Comparison of ENCODE assay signal across 37 cellular contexts in the genomic region with DNA sequence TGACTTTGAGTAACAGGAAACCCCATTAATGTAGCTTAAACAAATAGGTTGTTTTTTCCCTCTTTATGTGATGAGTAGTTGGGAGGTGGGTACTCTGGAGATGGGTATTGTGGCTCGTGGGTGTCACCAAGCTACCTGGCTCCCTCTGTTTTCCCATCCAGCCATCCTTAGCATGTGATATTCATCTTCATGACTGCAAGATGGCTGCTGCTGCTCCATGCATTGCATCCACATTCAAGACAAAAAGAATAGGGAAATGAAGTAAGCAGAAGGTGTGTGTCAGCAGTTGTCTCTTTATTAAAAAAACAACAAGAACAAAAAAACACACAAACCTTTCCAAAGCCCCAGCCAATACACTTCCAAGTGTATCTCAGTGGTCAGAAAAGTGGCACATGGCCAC.
"Had no signal": no experiment of that assay in that cellular context is flagged by ENCODE, and none has a peak within 500 bp of the region (broad histone marks: within the 10 kb centered on the region; RNA-seq: fewer than 3 reads in every experiment).

No MANE protein-coding gene starts in this region.

- ATAC-seq: activated CD4-positive, alpha-beta T cell treated with anti-CD3 and anti-CD28 coated beads for 36 hours; activated CD4-positive, CD25-positive, alpha-beta regulatory T cell treated with anti-CD3 and anti-CD28 coated beads, Interleukin-2, amount 50 U/mL, for 24 hours; activated CD8-positive, alpha-beta memory T cell treated with anti-CD3 and anti-CD28 coated beads, Interleukin-2, amount 10 ng/mL, durations not matched to agents 7 days and 5 days; activated CD8-positive, alpha-beta T cell treated with anti-CD3 and anti-CD28 coated beads, Interleukin-2, amount 10 ng/mL, durations not matched to agents 7 days and 5 days; activated naive CD8-positive, alpha-beta T cell treated with anti-CD3 and anti-CD28 coated beads, Interleukin-2, amount 50 U/mL, for 24 hours had no signal

- H3K9me3 Mint-ChIP-seq: activated CD4-positive, alpha-beta memory T cell treated with anti-CD3 and anti-CD28 coated beads, Interleukin-2, amount 10 ng/mL, durations not matched to agents 7 days and 5 days; activated CD4-positive, alpha-beta T cell treated with anti-CD3 and anti-CD28 coated beads, Interleukin-2, amount 10 ng/mL, durations not matched to agents 7 days and 5 days; activated naive CD4-positive, alpha-beta T cell treated with anti-CD3 and anti-CD28 coated beads for 36 hours; activated naive CD8-positive, alpha-beta T cell treated with anti-CD3 and anti-CD28 coated beads, Interleukin-2, amount 10 ng/mL, durations not matched to agents 7 days and 5 days; activated naive CD8-positive, alpha-beta T cell treated with anti-CD3 and anti-CD28 coated beads, Interleukin-2, amount 50 U/mL, for 24 hours; activated T-cell treated with anti-CD3 and anti-CD28 coated beads, Interleukin-2, amount 50 U/mL, for 24 hours; activated T-helper 2 cell treated with anti-CD3 and anti-CD28 coated beads, Interferon-gamma antibody, Interleukin-2, Interleukin-4, amounts not matched to agents 10 μg/mL and 5 μg/mL and 100 μg/mL, durations not matched to agents 14 hours and 24 hours and 36 hours; brain; central memory CD8-positive, alpha-beta T cell; T-helper 1 cell treated with Interleukin-12 subunit alpha and Interleukin-12 subunit beta and Interleukin-4 antibody, amounts not matched to agents 30 μg/mL and 1 μg/mL, for 36 hours; T-helper 2 cell treated with Interferon-gamma antibody and Interleukin-4, amounts not matched to agents 5 μg/mL and 100 μg/mL, for 36 hours had no signal

- FAIRE-seq: bronchial epithelial cell, TTC549 had no signal

- H3K4me1 ChIP-seq: ascending aorta had no signal

- DNase-seq: activated CD4-positive, alpha-beta memory T cell treated with anti-CD3 and anti-CD28 coated beads, Interleukin-2, amount 10 ng/mL, durations not matched to agents 7 days and 5 days; activated CD4-positive, alpha-beta T cell treated with anti-CD3 and anti-CD28 coated beads for 1 hour; activated CD4-positive, alpha-beta T cell treated with anti-CD3 and anti-CD28 coated beads for 36 hours; activated CD4-positive, alpha-beta T cell treated with anti-CD3 and anti-CD28 coated beads for 48 hours; activated CD4-positive, alpha-beta T cell treated with anti-CD3 and anti-CD28 coated beads, Interleukin-2, amount 10 ng/mL, durations not matched to agents 7 days and 5 days; activated CD4-positive, alpha-beta T cell treated with anti-CD3 and anti-CD28 coated beads, Interleukin-2, amount 50 U/mL, for 48 hours; activated CD4-positive, CD25-positive, alpha-beta regulatory T cell; activated CD8-positive, alpha-beta memory T cell treated with anti-CD3 and anti-CD28 coated beads for 24 hours; activated CD8-positive, alpha-beta memory T cell treated with anti-CD3 and anti-CD28 coated beads, Interleukin-2, amount 10 ng/mL, durations not matched to agents 7 days and 5 days; activated CD8-positive, alpha-beta memory T cell treated with anti-CD3 and anti-CD28 coated beads, Interleukin-2, amount 50 U/mL, for 48 hours; activated CD8-positive, alpha-beta T cell treated with anti-CD3 and anti-CD28 coated beads, Interleukin-2, amount 10 ng/mL, durations not matched to agents 7 days and 5 days; activated effector memory CD4-positive, alpha-beta T cell treated with Interleukin-2 at 50 U/mL for 16 hours; activated gamma-delta T cell; activated naive CD4-positive, alpha-beta T cell treated with anti-CD3 and anti-CD28 coated beads for 36 hours; activated naive CD8-positive, alpha-beta T cell treated with anti-CD3 and anti-CD28 coated beads, Interleukin-2, amount 10 ng/mL, durations not matched to agents 7 days and 5 days; activated naive CD8-positive, alpha-beta T cell treated with anti-CD3 and anti-CD28 coated beads, Interleukin-2, amount 50 U/mL, for 24 hours; activated T-cell treated with anti-CD3 and anti-CD28 coated beads, Interleukin-2, amount 50 U/mL, for 24 hours; activated T-cell treated with anti-CD3 and anti-CD28 coated beads, Interleukin-2, amount 50 U/mL, for 48 hours; amygdala; anterior cingulate cortex; caudate nucleus; cerebellar nuclear complex; T-helper 1 cell; T-helper 2 cell; T-helper 9 cell had no signal

- H3K27me3 ChIP-seq: ascending aorta, cardiac muscle cell had no signal

- H3K36me3 ChIP-seq: ascending aorta, cardiac muscle cell had no signal

- H3K27ac ChIP-seq: ascending aorta, cardiac muscle cell, VCaP had no signal

- H3K4me3 Mint-ChIP-seq: activated CD4-positive, alpha-beta memory T cell treated with anti-CD3 and anti-CD28 coated beads, Interleukin-2, amount 10 ng/mL, durations not matched to agents 7 days and 5 days; activated CD4-positive, alpha-beta T cell treated with anti-CD3 and anti-CD28 coated beads for 36 hours; activated CD4-positive, alpha-beta T cell treated with anti-CD3 and anti-CD28 coated beads, Interleukin-2, amount 10 ng/mL, durations not matched to agents 7 days and 5 days; activated CD8-positive, alpha-beta memory T cell treated with anti-CD3 and anti-CD28 coated beads, Interleukin-2, amount 10 ng/mL, durations not matched to agents 7 days and 5 days; activated CD8-positive, alpha-beta T cell treated with anti-CD3 and anti-CD28 coated beads, Interleukin-2, amount 10 ng/mL, durations not matched to agents 7 days and 5 days; activated naive CD4-positive, alpha-beta T cell treated with anti-CD3 and anti-CD28 coated beads for 36 hours; activated naive CD8-positive, alpha-beta T cell; activated naive CD8-positive, alpha-beta T cell treated with anti-CD3 and anti-CD28 coated beads, Interleukin-2, amount 10 ng/mL, durations not matched to agents 7 days and 5 days; activated naive CD8-positive, alpha-beta T cell treated with anti-CD3 and anti-CD28 coated beads, Interleukin-2, amount 50 U/mL, for 24 hours; activated T-cell treated with anti-CD3 and anti-CD28 coated beads, Interleukin-2, amount 50 U/mL, for 24 hours; brain; central memory CD8-positive, alpha-beta T cell; T-helper 1 cell treated with Interleukin-12 subunit alpha and Interleukin-12 subunit beta and Interleukin-4 antibody, amounts not matched to agents 30 μg/mL and 1 μg/mL, for 36 hours; T-helper 2 cell treated with Interferon-gamma antibody and Interleukin-4, amounts not matched to agents 5 μg/mL and 100 μg/mL, for 36 hours had no signal

- H3K4me1 Mint-ChIP-seq: activated CD4-positive, alpha-beta memory T cell treated with anti-CD3 and anti-CD28 coated beads, Interleukin-2, amount 10 ng/mL, durations not matched to agents 7 days and 5 days; activated CD4-positive, alpha-beta T cell treated with anti-CD3 and anti-CD28 coated beads, Interleukin-2, amount 10 ng/mL, durations not matched to agents 7 days and 5 days; brain had no signal

- H3K9me3 ChIP-seq: ascending aorta had no signal

- H3K27ac Mint-ChIP-seq: activated CD4-positive, alpha-beta memory T cell treated with anti-CD3 and anti-CD28 coated beads, Interleukin-2, amount 10 ng/mL, durations not matched to agents 7 days and 5 days; activated CD4-positive, alpha-beta T cell treated with anti-CD3 and anti-CD28 coated beads for 36 hours; activated CD4-positive, alpha-beta T cell treated with anti-CD3 and anti-CD28 coated beads, Interleukin-2, amount 10 ng/mL, durations not matched to agents 7 days and 5 days; activated CD8-positive, alpha-beta memory T cell treated with anti-CD3 and anti-CD28 coated beads, Interleukin-2, amount 10 ng/mL, durations not matched to agents 7 days and 5 days; activated CD8-positive, alpha-beta T cell treated with anti-CD3 and anti-CD28 coated beads, Interleukin-2, amount 10 ng/mL, durations not matched to agents 7 days and 5 days; activated naive CD4-positive, alpha-beta T cell treated with anti-CD3 and anti-CD28 coated beads for 36 hours; activated naive CD8-positive, alpha-beta T cell; activated naive CD8-positive, alpha-beta T cell treated with anti-CD3 and anti-CD28 coated beads, Interleukin-2, amount 10 ng/mL, durations not matched to agents 7 days and 5 days; activated naive CD8-positive, alpha-beta T cell treated with anti-CD3 and anti-CD28 coated beads, Interleukin-2, amount 50 U/mL, for 24 hours; activated T-cell treated with anti-CD3 and anti-CD28 coated beads, Interleukin-2, amount 50 U/mL, for 24 hours; activated T-helper 2 cell treated with anti-CD3 and anti-CD28 coated beads, Interferon-gamma antibody, Interleukin-2, Interleukin-4, amounts not matched to agents 10 μg/mL and 5 μg/mL and 100 μg/mL, durations not matched to agents 14 hours and 24 hours and 36 hours; brain; T-helper 1 cell treated with Interleukin-12 subunit alpha and Interleukin-12 subunit beta and Interleukin-4 antibody, amounts not matched to agents 30 μg/mL and 1 μg/mL, for 36 hours; T-helper 2 cell treated with Interferon-gamma antibody and Interleukin-4, amounts not matched to agents 5 μg/mL and 100 μg/mL, for 36 hours had no signal

- H3K4me3 ChIP-seq: ascending aorta, cardiac muscle cell had no signal

- H3K36me3 Mint-ChIP-seq: activated CD8-positive, alpha-beta memory T cell treated with anti-CD3 and anti-CD28 coated beads, Interleukin-2, amount 10 ng/mL, durations not matched to agents 7 days and 5 days; activated naive CD8-positive, alpha-beta T cell; activated naive CD8-positive, alpha-beta T cell treated with anti-CD3 and anti-CD28 coated beads, Interleukin-2, amount 10 ng/mL, durations not matched to agents 7 days and 5 days; brain had no signal

- H3K27me3 Mint-ChIP-seq: activated CD4-positive, alpha-beta T cell treated with anti-CD3 and anti-CD28 coated beads for 36 hours; activated CD8-positive, alpha-beta memory T cell treated with anti-CD3 and anti-CD28 coated beads, Interleukin-2, amount 10 ng/mL, durations not matched to agents 7 days and 5 days; activated naive CD8-positive, alpha-beta T cell treated with anti-CD3 and anti-CD28 coated beads, Interleukin-2, amount 50 U/mL, for 24 hours; activated T-cell treated with anti-CD3 and anti-CD28 coated beads, Interleukin-2, amount 50 U/mL, for 24 hours; central memory CD8-positive, alpha-beta T cell had no signal
